Comparison of ENCODE assay signal across 16 cellular contexts in genomic region chr7:151375530-151376217, GRCh38. TPM values are rescaled to one million over a fixed set of nuclear protein-coding genes. Genes with fewer than 3 reads are reported as not detected.
DNase-seq lines count a peak whose midpoint lies in the region; ATAC-seq and TF ChIP-seq lines count a peak whose summit lies in the region.
"Had no signal": no experiment of that assay in that cellular context is flagged by ENCODE, and none has a peak within 500 bp of the region (broad histone marks: within the 10 kb centered on the region; RNA-seq: fewer than 3 reads in every experiment).

No MANE protein-coding gene starts in this region.

- TF ChIP-seq POLR2A in spleen (IDR thresholded peaks at IDR 0.05), result no peak

- peak overlapping the region; percentile 31 for H3K27ac Mint-ChIP-seq in activated T-cell treated with anti-CD3 and anti-CD28 coated beads, Interleukin-2, amount 50 U/mL, for 24 hours
- H3K27ac Mint-ChIP-seq in effector memory CD8-positive, alpha-beta T cell, result peak overlapping the region; percentile 19 to 90

- 85 to 93% (median 89%) methylated on average over 9 to 10 of the region's 10 CpGs for WGBS in spleen, 5 donors

- peaks cover 65% of the 10 kb centered on the region for H3K36me3 Mint-ChIP-seq in activated T-cell treated with anti-CD3 and anti-CD28 coated beads, Interleukin-2, amount 50 U/mL, for 24 hours (ENCODE audit: low read depth)
- peaks cover 20% of the 10 kb centered on the region for H3K36me3 Mint-ChIP-seq in activated T-cell treated with anti-CD3 and anti-CD28 coated beads, Interleukin-2, amount 50 U/mL, for 4 hours (ENCODE audit: insufficient read depth)
- peaks cover 42% of the 10 kb centered on the region for H3K36me3 Mint-ChIP-seq in effector memory CD8-positive, alpha-beta T cell (ENCODE audit: insufficient read depth)

- H3K4me3 ChIP-seq in DND-41 (ENCODE audit: low read depth in 1 of 2, low read length in 2 of 2) (no peak overlapping the region), spleen (no peak overlapping the region)
- H3K4me3 ChIP-seq: A549 had no signal

- H3K9me3 ChIP-seq in DND-41 (ENCODE audit: insufficient read depth, low read length, severe bottlenecking) (no peaks in the 10 kb centered on the region), spleen (no peaks in the 10 kb centered on the region)
- H3K9me3 ChIP-seq: A549 had no signal

- H3K4me3 Mint-ChIP-seq in activated T-cell treated with anti-CD3 and anti-CD28 coated beads, Interleukin-2, amount 50 U/mL, for 24 hours, result no peak overlapping the region
- H3K4me3 Mint-ChIP-seq in activated T-cell treated with anti-CD3 and anti-CD28 coated beads, Interleukin-2, amount 50 U/mL, for 4 hours, result no peak overlapping the region
- no peak overlapping the region for H3K4me3 Mint-ChIP-seq in effector memory CD8-positive, alpha-beta T cell

- peaks cover under 1% of the 10 kb centered on the region for H3K4me1 Mint-ChIP-seq in activated T-cell treated with anti-CD3 and anti-CD28 coated beads, Interleukin-2, amount 50 U/mL, for 24 hours (ENCODE audit: low read depth)
- peaks cover under 1% of the 10 kb centered on the region for H3K4me1 Mint-ChIP-seq in activated T-cell treated with anti-CD3 and anti-CD28 coated beads, Interleukin-2, amount 50 U/mL, for 4 hours (ENCODE audit: low read depth)
- H3K4me1 Mint-ChIP-seq in effector memory CD8-positive, alpha-beta T cell (ENCODE audit: low read depth in 2 of 2), result peaks cover 6 to 7% of the 10 kb centered on the region in 2 donors

- H3K36me3 ChIP-seq in DND-41 (ENCODE audit: insufficient read depth, low read length) (peaks cover 75% of the 10 kb centered on the region), spleen (peaks cover 2 to 99% (median 65%) of the 10 kb centered on the region in 6 donors)

- H3K4me1 ChIP-seq in DND-41 (ENCODE audit: insufficient read depth, low read length) (no peaks in the 10 kb centered on the region), spleen (peaks cover 0 to 38% (median 16%) of the 10 kb centered on the region in 6 donors)
- H3K4me1 ChIP-seq: A549 had no signal

- H3K27ac ChIP-seq in DND-41 (ENCODE audit: low read length), result 0 out of 2 replicates have a peak overlapping the region, but pooled peaks have one; percentile 7
- peak overlapping the region in 1 of 8 donors; percentile 1 for H3K27ac ChIP-seq in spleen
- H3K27ac ChIP-seq: A549, C4-2B had no signal

- H3K27me3 Mint-ChIP-seq in activated T-cell treated with anti-CD3 and anti-CD28 coated beads, Interleukin-2, amount 50 U/mL, for 24 hours, result no peaks in the 10 kb centered on the region
- no peaks in the 10 kb centered on the region for H3K27me3 Mint-ChIP-seq in activated T-cell treated with anti-CD3 and anti-CD28 coated beads, Interleukin-2, amount 50 U/mL, for 4 hours (ENCODE audit: low read depth)
- H3K27me3 Mint-ChIP-seq in effector memory CD8-positive, alpha-beta T cell, result no peaks in the 10 kb centered on the region

- no peak for ATAC-seq in activated T-cell treated with anti-CD3 and anti-CD28 coated beads, Interleukin-2, amount 50 U/mL, for 4 hours
- no peak for ATAC-seq in DND-41 (ENCODE audit: insufficient read depth, low read depth)
- no peak for ATAC-seq in effector memory CD8-positive, alpha-beta T cell (replicated peaks)
- no peak for ATAC-seq in GM21717 (IDR thresholded peaks at IDR 0.05; ENCODE audit: unreplicated experiment)
- ATAC-seq: A549 had no signal

- H3K9ac ChIP-seq in DND-41 (ENCODE audit: low read depth, low read length), result no peak overlapping the region

- no peaks in the 10 kb centered on the region for H4K20me1 ChIP-seq in DND-41 (ENCODE audit: insufficient read depth, low read length)

- TF ChIP-seq CTCF in DND-41 (IDR thresholded peaks at IDR 0.05; ENCODE audit: borderline replicate concordance, extremely low read depth, low read length, poor library complexity, severe bottlenecking), result no peak
- TF ChIP-seq CTCF in spleen (IDR thresholded peaks at IDR 0.05 in 8 of 11, conservative IDR thresholded peaks at IDR 0.05 in 3 of 11), result no peak

- no peaks in the 10 kb centered on the region for H3K79me2 ChIP-seq in DND-41 (ENCODE audit: insufficient read depth, low read length)

- no peaks in the 10 kb centered on the region for H3K9me3 Mint-ChIP-seq in activated T-cell treated with anti-CD3 and anti-CD28 coated beads, Interleukin-2, amount 50 U/mL, for 24 hours
- H3K9me3 Mint-ChIP-seq in activated T-cell treated with anti-CD3 and anti-CD28 coated beads, Interleukin-2, amount 50 U/mL, for 4 hours, result no peaks in the 10 kb centered on the region
- no peaks in the 10 kb centered on the region for H3K9me3 Mint-ChIP-seq in effector memory CD8-positive, alpha-beta T cell

- intact Hi-C loops in spleen (cut with DNase I; ENCODE audit: low total_unique reads), result no loop called here

- no peak for DNase-seq in activated T-cell treated with anti-CD3 and anti-CD28 coated beads, Interleukin-2, amount 50 U/mL, for 24 hours
- DNase-seq in activated T-cell treated with anti-CD3 and anti-CD28 coated beads, Interleukin-2, amount 50 U/mL, for 4 hours, result no peak
- DNase-seq in DND-41 (no peak), spleen (peak; percentile 50), NCI-H748 treated with DMSO at 0.1 percent for 48 hours (lab: John Stamatoyannopoulos, UW) (no peak)
- DNase-seq in effector memory CD8-positive, alpha-beta T cell, result no peak
- DNase-seq: DMS53, KBM-7, NCI-H1092 treated with DMSO at 0.1 percent for 48 hours, NCI-H1694, NCI-H2107, NCI-H345, NCI-H526 treated with DMSO at 0.1 percent for 48 hours had no signal

- H3K4me2 ChIP-seq in DND-41 (ENCODE audit: insufficient read depth, low read length), result no peak overlapping the region
- H3K4me2 ChIP-seq: A549 had no signal

- H3K27me3 ChIP-seq in DND-41 (ENCODE audit: insufficient read depth, low read length, poor library complexity) (no peaks in the 10 kb centered on the region), spleen (replicated peaks in 1 of 7) (no peaks in the 10 kb centered on the region)

- no peak overlapping the region for H2AFZ ChIP-seq in DND-41 (ENCODE audit: low read depth, low read length)

RNA-seq across cellular contexts. Expression of gene NUB1, which starts 34.1 kb away (rescaled TPM):
- 10 to 100 TPM; 25.9 to 26.9 (median 26.5) TPM for total RNA-seq in activated T-cell treated with anti-CD3 and anti-CD28 coated beads, Interleukin-2, amount 50 U/mL, for 4 hours
- total RNA-seq in spleen, result 10 to 100 TPM; 60.2 to 80.9 (median 70.2) TPM
- 10 to 100 TPM; 25.2 to 48.2 (median 26.1) TPM for polyA plus RNA-seq in spleen

RNA-seq across cellular contexts. Expression of gene WDR86, which starts 34.2 kb away (rescaled TPM):
- under 1 TPM; 0.27 to 0.46 (median 0.37) TPM for total RNA-seq in activated T-cell treated with anti-CD3 and anti-CD28 coated beads, Interleukin-2, amount 50 U/mL, for 4 hours
- 10 to 100 TPM; 15.4 to 71.9 (median 58.1) TPM for total RNA-seq in spleen
- 10 to 100 TPM in 1 of 3 donors, 1 to 10 TPM in 2; 2.8 to 29.5 (median 8.6) TPM for polyA plus RNA-seq in spleen

Comparison
In these comparisons a context has a peak if more than half of its experiments do, and no peak if none do; other contexts are left out.
1. RNA of gene WDR86, which starts 34.2 kb away (total RNA-seq): 15.4 to 71.9 TPM in spleen; 0.27 to 0.46 TPM in activated T-cell treated with anti-CD3 and anti-CD28 coated beads, Interleukin-2, amount 50 U/mL, for 4 hours; every median in the first group is over 10 times any median in the second.